ENCODE assay signal across 1 cellular context in genomic region chr5:142592365-142592764, GRCh38.
TF ChIP-seq lines count a peak whose summit lies in the region.

No MANE protein-coding gene starts in this region.

TF ChIP-seq in GM23338, 12 proteins besides CTCF, POLR2A, EP300 and RAD21 (continued from another document):
- TF ChIP-seq ETS1 (IDR thresholded peaks at IDR 0.05) = no peak
TF ChIP-seq in GM23338: peak in this region for 0.
